Comparison of ENCODE assay signal across 20 cellular contexts in the genomic region with DNA sequence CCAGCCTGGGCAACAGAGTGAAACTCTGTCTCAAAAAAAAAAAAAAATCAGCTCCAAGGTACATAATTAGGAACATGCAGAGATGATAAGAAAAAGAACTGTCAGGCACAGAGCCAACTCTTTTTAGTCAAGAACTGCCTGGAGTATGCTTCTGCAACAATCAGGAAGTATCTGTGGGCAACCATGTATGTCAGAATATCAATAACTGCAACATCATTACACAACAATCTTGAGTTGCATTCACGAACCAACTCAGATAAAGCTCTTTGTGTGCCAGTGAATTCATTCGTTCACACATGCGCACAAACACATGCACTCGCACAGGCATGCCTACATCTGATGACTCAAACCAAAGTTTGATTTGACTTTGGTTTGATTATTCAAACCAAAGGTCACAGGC. TPM values are rescaled to one million over a fixed set of nuclear protein-coding genes. Genes with fewer than 3 reads are reported as not detected.
A peak's percentile ranks its signal among the peaks of the same experiment; 100 is the strongest.
DNase-seq lines count a peak whose midpoint lies in the region; ATAC-seq and TF ChIP-seq lines count a peak whose summit lies in the region.
"Had no signal": no experiment of that assay in that cellular context is flagged by ENCODE, and none has a peak within 500 bp of the region (broad histone marks: within the 10 kb centered on the region; RNA-seq: fewer than 3 reads in every experiment).

No MANE protein-coding gene starts in this region.

- no peak for TF ChIP-seq CTCF in RWPE1 (conservative IDR thresholded peaks at IDR 0.05; ENCODE audit: low read depth)
- no peak for TF ChIP-seq CTCF in neutrophil (IDR thresholded peaks at IDR 0.05)

- no peaks in the 10 kb centered on the region for H3K36me3 ChIP-seq in neutrophil
- H3K36me3 ChIP-seq: esophagus muscularis mucosa, left ventricle myocardium inferior had no signal

- H3K9me3 ChIP-seq in neutrophil = no peaks in the 10 kb centered on the region
- H3K9me3 ChIP-seq: esophagus muscularis mucosa had no signal

- H3K27me3 ChIP-seq in neutrophil = no peaks in the 10 kb centered on the region
- H3K27me3 ChIP-seq: esophagus muscularis mucosa had no signal

- no peaks in the 10 kb centered on the region for H3K27me3 Mint-ChIP-seq in activated CD8-positive, alpha-beta T cell treated with anti-CD3 and anti-CD28 coated beads, Interleukin-2, amount 10 ng/mL, durations not matched to agents 7 days and 5 days (ENCODE audit: low read depth)
- H3K27me3 Mint-ChIP-seq: CD4-positive, CD25-positive, alpha-beta regulatory T cell had no signal

- H3K9me3 Mint-ChIP-seq in activated CD8-positive, alpha-beta T cell treated with anti-CD3 and anti-CD28 coated beads, Interleukin-2, amount 10 ng/mL, durations not matched to agents 7 days and 5 days (ENCODE audit: insufficient read depth) = no peaks in the 10 kb centered on the region
- H3K9me3 Mint-ChIP-seq: activated T-helper 2 cell treated with anti-CD3 and anti-CD28 coated beads, Interferon-gamma antibody, Interleukin-2, Interleukin-4, amounts not matched to agents 10 μg/mL and 5 μg/mL and 100 μg/mL, durations not matched to agents 14 hours and 24 hours and 36 hours had no signal

- POLR2A ChIA-PET in RWPE1 (lab: Yijun Ruan, JAX; ENCODE audit: low non-redundant PET) = interaction anchor here (0.6 kb wide), 1 partner anchor 9 kb away, joined by 3 read pairs; no protein-coding TSS in a partner anchor
- POLR2A ChIA-PET in activated CD8-positive, alpha-beta T cell treated with anti-CD3 and anti-CD28 coated beads, Interleukin-2, amount 10 ng/mL, durations not matched to agents 7 days and 5 days (lab: Charles Lee) = no interaction called here

- CTCF ChIA-PET in RWPE1 (lab: Yijun Ruan, JAX) = no interaction called here
- CTCF ChIA-PET in activated CD8-positive, alpha-beta T cell treated with anti-CD3 and anti-CD28 coated beads, Interleukin-2, amount 10 ng/mL, durations not matched to agents 7 days and 5 days (lab: Charles Lee) = interaction anchor here (1.3 kb wide), 1 partner anchor 16 kb away, joined by 3 read pairs; no protein-coding TSS in a partner anchor

- H3K27ac Mint-ChIP-seq in activated CD8-positive, alpha-beta T cell treated with anti-CD3 and anti-CD28 coated beads, Interleukin-2, amount 10 ng/mL, durations not matched to agents 7 days and 5 days = no peak overlapping the region
- H3K27ac Mint-ChIP-seq: activated CD4-positive, alpha-beta memory T cell treated with anti-CD3 and anti-CD28 coated beads, Interleukin-2, amount 10 ng/mL, durations not matched to agents 7 days and 5 days; activated T-helper 2 cell treated with anti-CD3 and anti-CD28 coated beads, Interferon-gamma antibody, Interleukin-2, Interleukin-4, amounts not matched to agents 10 μg/mL and 5 μg/mL and 100 μg/mL, durations not matched to agents 14 hours and 24 hours and 36 hours; CD4-positive, CD25-positive, alpha-beta regulatory T cell; naive thymus-derived CD8-positive, alpha-beta T cell had no signal

- no peaks in the 10 kb centered on the region for H3K36me3 Mint-ChIP-seq in activated CD8-positive, alpha-beta T cell treated with anti-CD3 and anti-CD28 coated beads, Interleukin-2, amount 10 ng/mL, durations not matched to agents 7 days and 5 days (ENCODE audit: low read depth)
- H3K36me3 Mint-ChIP-seq: CD4-positive, CD25-positive, alpha-beta regulatory T cell had no signal

- H3K4me3 ChIP-seq in neutrophil (ENCODE audit: low read depth in 1 of 2, low read length in 1 of 2) = peak overlapping the region; percentile 0 to 35
- H3K4me3 ChIP-seq: esophagus muscularis mucosa, left ventricle myocardium inferior had no signal

- H3K27ac ChIP-seq in RWPE1 (peak overlapping the region; percentile 58), epithelial cell of prostate (no peak overlapping the region), neutrophil (peak overlapping the region; percentile 89)
- H3K27ac ChIP-seq: esophagus muscularis mucosa, left ventricle myocardium inferior had no signal

- DNase-seq in Kasumi-1 (lab: John Stamatoyannopoulos, UW) (peak; percentile 34 to 36), RWPE1 (ENCODE audit: low spot score) (peak; percentile 61), epithelial cell of prostate (ENCODE audit: low read depth, low spot score) (peak; percentile 84)
- DNase-seq in activated CD8-positive, alpha-beta T cell treated with anti-CD3 and anti-CD28 coated beads, Interleukin-2, amount 10 ng/mL, durations not matched to agents 7 days and 5 days = no peak
- DNase-seq: activated CD4-positive, alpha-beta memory T cell treated with anti-CD3 and anti-CD28 coated beads, Interleukin-2, amount 10 ng/mL, durations not matched to agents 7 days and 5 days; CD4-positive, CD25-positive, alpha-beta regulatory T cell; cortex of kidney; hypothalamus; KG1; left ventricle myocardium inferior; naive thymus-derived CD8-positive, alpha-beta T cell; NCI-H1930; NCI-H69; stimulated activated CD4-positive, alpha-beta T cell treated with anti-CD3 and anti-CD28 coated beads, Interleukin-15, amount 100 ng/mL, for 24 hours had no signal

- peaks cover 18 to 22% of the 10 kb centered on the region in 2 experiments for H3K4me1 ChIP-seq in neutrophil (ENCODE audit: control insufficient read depth in 1 of 2, insufficient read depth in 1 of 2, low read depth in 1 of 2, low read length in 1 of 2)
- H3K4me1 ChIP-seq: esophagus muscularis mucosa, left ventricle myocardium inferior had no signal

- H3K4me1 Mint-ChIP-seq in activated CD8-positive, alpha-beta T cell treated with anti-CD3 and anti-CD28 coated beads, Interleukin-2, amount 10 ng/mL, durations not matched to agents 7 days and 5 days (ENCODE audit: low read depth) = no peaks in the 10 kb centered on the region
- H3K4me1 Mint-ChIP-seq: activated CD4-positive, alpha-beta memory T cell treated with anti-CD3 and anti-CD28 coated beads, Interleukin-2, amount 10 ng/mL, durations not matched to agents 7 days and 5 days; naive thymus-derived CD8-positive, alpha-beta T cell had no signal

- no peak overlapping the region for H3K4me3 Mint-ChIP-seq in activated CD8-positive, alpha-beta T cell treated with anti-CD3 and anti-CD28 coated beads, Interleukin-2, amount 10 ng/mL, durations not matched to agents 7 days and 5 days
- H3K4me3 Mint-ChIP-seq: activated CD4-positive, alpha-beta memory T cell treated with anti-CD3 and anti-CD28 coated beads, Interleukin-2, amount 10 ng/mL, durations not matched to agents 7 days and 5 days; CD4-positive, CD25-positive, alpha-beta regulatory T cell; naive thymus-derived CD8-positive, alpha-beta T cell had no signal

- no peak for ATAC-seq in HG03571 (IDR thresholded peaks at IDR 0.05; ENCODE audit: unreplicated experiment)
- ATAC-seq in HG03442 (IDR thresholded peaks at IDR 0.05; ENCODE audit: unreplicated experiment) = no peak
- ATAC-seq in activated CD8-positive, alpha-beta T cell treated with anti-CD3 and anti-CD28 coated beads, Interleukin-2, amount 10 ng/mL, durations not matched to agents 7 days and 5 days = no peak
- ATAC-seq: naive thymus-derived CD8-positive, alpha-beta T cell; Right ventricle myocardium inferior had no signal

RNA-seq across cellular contexts. Expression of gene EFHB, which starts 32.1 kb away (rescaled TPM):
- total RNA-seq in activated CD8-positive, alpha-beta T cell treated with anti-CD3 and anti-CD28 coated beads, Interleukin-2, amount 10 ng/mL, durations not matched to agents 7 days and 5 days = under 1 TPM in 1 of 2 experiments, not detected in 1; 0.44 TPM
- total RNA-seq: Right ventricle myocardium inferior had no signal

RNA-seq across cellular contexts. Expression of gene RAB5A, which starts 45.0 kb away (rescaled TPM):
- 10 to 100 TPM; 57.8 to 59.8 TPM for total RNA-seq in activated CD8-positive, alpha-beta T cell treated with anti-CD3 and anti-CD28 coated beads, Interleukin-2, amount 10 ng/mL, durations not matched to agents 7 days and 5 days
